20 cellular contexts compared by ENCODE assay signal in the genomic region with DNA sequence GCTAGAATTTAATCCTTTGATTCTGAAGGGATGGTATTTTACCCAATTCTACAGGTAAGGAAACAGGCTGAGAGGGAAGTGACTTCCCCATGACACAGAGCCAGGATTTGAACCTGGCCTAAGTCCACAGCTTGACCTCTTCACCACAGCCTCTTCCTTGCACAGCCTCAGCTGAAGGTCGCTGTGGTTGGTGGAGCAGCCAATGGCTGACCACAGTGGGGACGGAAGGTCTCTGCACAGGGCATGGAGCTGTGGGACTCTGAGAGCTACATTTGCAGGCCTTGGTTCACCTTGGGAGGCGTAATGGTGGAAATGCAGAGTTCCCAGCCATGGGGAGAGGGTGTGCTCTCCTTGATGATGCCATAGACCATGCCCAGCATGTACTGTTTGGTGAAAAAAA.
A peak's percentile ranks its signal among the peaks of the same experiment; 100 is the strongest.
DNase-seq lines count a peak whose midpoint lies in the region; ATAC-seq, FAIRE-seq and TF ChIP-seq lines count a peak whose summit lies in the region.
"Had no signal": no experiment of that assay in that cellular context is flagged by ENCODE, and none has a peak within 500 bp of the region (broad histone marks: within the 10 kb centered on the region; RNA-seq: fewer than 3 reads in every experiment).

No MANE protein-coding gene starts in this region.

- 43% methylated on average over 3 of the region's 3 CpGs for WGBS in K562 (ENCODE audit: insufficient coverage, low coverage, missing lambda C conversion rate)
- no CpG with 5 or more reads among the region's 3 CpGs for WGBS in mesendoderm (ENCODE audit: extremely low coverage, insufficient coverage, low lambda C conversion rate)
- WGBS in aorta, 2 donors = 96 to 97% methylated on average over 3 of the region's 3 CpGs

- H3K4me3 Mint-ChIP-seq in activated naive CD8-positive, alpha-beta T cell treated with anti-CD3 and anti-CD28 coated beads, Interleukin-2, amount 50 U/mL, for 24 hours = no peak overlapping the region
- H3K4me3 Mint-ChIP-seq in activated naive CD8-positive, alpha-beta T cell treated with anti-CD3 and anti-CD28 coated beads for 36 hours = no peak overlapping the region
- H3K4me3 Mint-ChIP-seq: CD4-positive, alpha-beta memory T cell had no signal

- no peaks in the 10 kb centered on the region for H3K27me3 Mint-ChIP-seq in activated naive CD8-positive, alpha-beta T cell treated with anti-CD3 and anti-CD28 coated beads, Interleukin-2, amount 50 U/mL, for 24 hours
- H3K27me3 Mint-ChIP-seq in activated naive CD8-positive, alpha-beta T cell treated with anti-CD3 and anti-CD28 coated beads for 36 hours = peaks cover 3% of the 10 kb centered on the region

- no peaks in the 10 kb centered on the region for H3K9me1 ChIP-seq in K562 (ENCODE audit: control insufficient read depth, insufficient read depth, low read length)

- no TSS peak for BruUV-seq in K562 (replicated peaks; lab: Mats Ljungman, UMichigan)

- H3K79me2 ChIP-seq in K562 (ENCODE audit: control insufficient read depth, insufficient read depth, low read length) = no peaks in the 10 kb centered on the region
- no peaks in the 10 kb centered on the region for H3K79me2 ChIP-seq in mesendoderm (ENCODE audit: control insufficient read depth, insufficient read depth, low read length)

- H3K4ac ChIP-seq in mesendoderm (ENCODE audit: low read depth, low read length) = no peak overlapping the region

- POLR2A ChIA-PET in K562 (lab: Yijun Ruan, JAX) = interaction anchor here (0.7 kb wide), 1 partner anchor 1357 kb away, joined by 3 read pairs; no protein-coding TSS in a partner anchor

- no peak overlapping the region for H3K23ac ChIP-seq in mesendoderm (ENCODE audit: low read length)

- H4K20me1 ChIP-seq in K562 (replicated peaks; ENCODE audit: control insufficient read depth, insufficient read depth, low read length) = no peaks in the 10 kb centered on the region
- H4K20me1 ChIP-seq: BLaER1 treated with 17β-estradiol and CSF1 and Interleukin-3, amounts not matched to agents 10 nM and 100 nM had no signal

- ATAC-seq in activated naive CD8-positive, alpha-beta T cell treated with anti-CD3 and anti-CD28 coated beads, Interleukin-2, amount 50 U/mL, for 24 hours = peak; percentile 40
- ATAC-seq in K562 (peak; percentile 23; the same call in 2 of the 3 replicates), aorta (ENCODE audit: low FRiP score) (peak; percentile 11), GM18861 (IDR thresholded peaks at IDR 0.05; ENCODE audit: unreplicated experiment) (no peak), GM21381 (IDR thresholded peaks at IDR 0.05; ENCODE audit: unreplicated experiment) (no peak), GM19395 (IDR thresholded peaks at IDR 0.05; ENCODE audit: unreplicated experiment) (no peak)
- ATAC-seq: GM12878, Right ventricle myocardium inferior had no signal

- peaks cover 0 to 8% of the 10 kb centered on the region in 2 experiments; a peak in 1 of 5 replicates for H3K27me3 ChIP-seq in K562 (ENCODE audit: control insufficient read depth in 2 of 2, insufficient read depth in 2 of 2, low read length in 2 of 2)
- no peaks in the 10 kb centered on the region for H3K27me3 ChIP-seq in mesendoderm (ENCODE audit: insufficient read depth, low read length, poor library complexity)
- no peaks in the 10 kb centered on the region for H3K27me3 ChIP-seq in aorta (ENCODE audit: control insufficient read depth in 1 of 2, insufficient read depth in 2 of 2, low read length in 1 of 2)
- H3K27me3 ChIP-seq: BLaER1 treated with 17β-estradiol and CSF1 and Interleukin-3, amounts not matched to agents 10 nM and 100 nM had no signal

- peak overlapping the region; percentile 1 for H2BK5ac ChIP-seq in mesendoderm (ENCODE audit: low read length)

- peak overlapping the region; percentile 3 for H3K56ac ChIP-seq in mesendoderm (ENCODE audit: low read length)

- no peak overlapping the region for H4K8ac ChIP-seq in mesendoderm (ENCODE audit: low read depth, low read length)

- H3K4me1 Mint-ChIP-seq in activated naive CD8-positive, alpha-beta T cell treated with anti-CD3 and anti-CD28 coated beads, Interleukin-2, amount 50 U/mL, for 24 hours = no peaks in the 10 kb centered on the region
- H3K4me1 Mint-ChIP-seq in activated naive CD8-positive, alpha-beta T cell treated with anti-CD3 and anti-CD28 coated beads for 36 hours = peaks cover 12% of the 10 kb centered on the region
- H3K4me1 Mint-ChIP-seq: CD4-positive, alpha-beta memory T cell had no signal

- H3K27ac Mint-ChIP-seq in activated naive CD8-positive, alpha-beta T cell treated with anti-CD3 and anti-CD28 coated beads, Interleukin-2, amount 50 U/mL, for 24 hours = no peak overlapping the region
- no peak overlapping the region for H3K27ac Mint-ChIP-seq in activated naive CD8-positive, alpha-beta T cell treated with anti-CD3 and anti-CD28 coated beads for 36 hours
- H3K27ac Mint-ChIP-seq: CD4-positive, alpha-beta memory T cell had no signal

- no peak for DNase-seq in activated naive CD8-positive, alpha-beta T cell treated with anti-CD3 and anti-CD28 coated beads, Interleukin-2, amount 50 U/mL, for 24 hours
- DNase-seq in activated naive CD8-positive, alpha-beta T cell treated with anti-CD3 and anti-CD28 coated beads for 36 hours = no peak
- no peak for DNase-seq in K562 (ENCODE audit: extremely low read depth in 1 of 4, low spot score in 3 of 4)
- peak; percentile 40 for DNase-seq in mesendoderm
- DNase-seq in aorta = no peak
- DNase-seq: 8988T; CD4-positive, alpha-beta memory T cell; DND-41; NCI-H1417; NCI-H1694 treated with DMSO at 0.1 percent for 48 hours; NCI-H2081 treated with DMSO at 0.1 percent for 48 hours; NCI-H2171 treated with DMSO at 0.1 percent for 48 hours; NCI-H524 treated with DMSO at 0.1 percent for 48 hours; SW 1271 had no signal

- H3K36me3 Mint-ChIP-seq in activated naive CD8-positive, alpha-beta T cell treated with anti-CD3 and anti-CD28 coated beads, Interleukin-2, amount 50 U/mL, for 24 hours (ENCODE audit: low read depth) = no peaks in the 10 kb centered on the region
- peaks cover 1% of the 10 kb centered on the region for H3K36me3 Mint-ChIP-seq in activated naive CD8-positive, alpha-beta T cell treated with anti-CD3 and anti-CD28 coated beads for 36 hours
- H3K36me3 Mint-ChIP-seq: CD4-positive, alpha-beta memory T cell had no signal

- peak overlapping the region; percentile 0 for H3K18ac ChIP-seq in mesendoderm (ENCODE audit: low read length)

- TF ChIP-seq POLR2A in K562 (conservative IDR thresholded peaks at IDR 0.05) = no peak

- FAIRE-seq in K562 (lab: Jason Lieb, UNC) = no peak
- FAIRE-seq: GM12878 had no signal

- H3K36me3 ChIP-seq in K562 (ENCODE audit: control insufficient read depth, insufficient read depth, low read length) (no peaks in the 10 kb centered on the region), mesendoderm (ENCODE audit: control insufficient read depth, insufficient read depth, low read length) (no peaks in the 10 kb centered on the region), aorta (ENCODE audit: control insufficient read depth in 1 of 2, insufficient read depth in 2 of 2, low read length in 1 of 2) (no peaks in the 10 kb centered on the region)
- H3K36me3 ChIP-seq: BLaER1 treated with 17β-estradiol and CSF1 and Interleukin-3, amounts not matched to agents 10 nM and 100 nM had no signal

- no peak overlapping the region for H2AFZ ChIP-seq in K562 (ENCODE audit: low read depth, low read length)

- peak overlapping the region; percentile 19 for H2AK5ac ChIP-seq in mesendoderm (ENCODE audit: low read length)

- no peaks in the 10 kb centered on the region for H3K9me3 Mint-ChIP-seq in activated naive CD8-positive, alpha-beta T cell treated with anti-CD3 and anti-CD28 coated beads, Interleukin-2, amount 50 U/mL, for 24 hours
- peaks cover 5% of the 10 kb centered on the region for H3K9me3 Mint-ChIP-seq in activated naive CD8-positive, alpha-beta T cell treated with anti-CD3 and anti-CD28 coated beads for 36 hours

- no peak overlapping the region for H2BK120ac ChIP-seq in mesendoderm (ENCODE audit: low read depth, low read length)

- H4K5ac ChIP-seq in mesendoderm (ENCODE audit: low read length) = no peak overlapping the region

- no peaks in the 10 kb centered on the region for H3K9me3 ChIP-seq in K562 (replicated peaks; ENCODE audit: control insufficient read depth, insufficient read depth, low read depth, low read length)
- H3K9me3 ChIP-seq in aorta (ENCODE audit: control insufficient read depth, low read length) = no peaks in the 10 kb centered on the region

- no peak for TF ChIP-seq RAD21 in K562 (CRISPR knock-in tag; conservative IDR thresholded peaks at IDR 0.05 in 1 of 2, IDR thresholded peaks at IDR 0.05 in 1 of 2)

- CTCF ChIA-PET in K562 (lab: Yijun Ruan, JAX; ENCODE audit: low intra/inter-chr PET ratio) = no interaction called here

- in situ Hi-C loops in K562 (cut with MboI) = no loop called here

- intact Hi-C loops in K562 (cut with micrococcal nuclease) = loop anchor here (5.0 kb wide), 1 partner anchor 263 kb away; no protein-coding TSS in a partner anchor
- intact Hi-C loops in aorta (cut with DNase I) = no loop called here

- no peaks in the 10 kb centered on the region for H3K79me1 ChIP-seq in mesendoderm (ENCODE audit: low read length)

- H2BK15ac ChIP-seq in mesendoderm (replicated peaks; ENCODE audit: low read depth) = no peak overlapping the region

- TF ChIP-seq CTCF in K562 (IDR thresholded peaks at IDR 0.05 in 2 of 3, conservative IDR thresholded peaks at IDR 0.05 in 1 of 3; ENCODE audit: insufficient read depth in 2 of 3, low read depth in 1 of 3, low read length in 3 of 3) = no peak

- H3K4me2 ChIP-seq in K562 (ENCODE audit: insufficient read depth, low read length) = no peak overlapping the region
- H3K4me2 ChIP-seq in mesendoderm (ENCODE audit: low read length) = no peak overlapping the region

- no peak overlapping the region for H3K27ac ChIP-seq in K562 (ENCODE audit: extremely low read depth, low read depth, low read length)
- no peak overlapping the region for H3K27ac ChIP-seq in mesendoderm (ENCODE audit: low read depth, low read length)
- no peak overlapping the region for H3K27ac ChIP-seq in aorta (ENCODE audit: low read depth in 1 of 2, low read length in 2 of 2)

- H3K9ac ChIP-seq in K562 (ENCODE audit: insufficient read depth in 1 of 2, low read depth in 2 of 2, low read length in 2 of 2) (no peak overlapping the region; a peak in 1 of 4 replicates), mesendoderm (ENCODE audit: low read length) (peak overlapping the region; percentile 26)
- H3K9ac ChIP-seq: BLaER1 treated with 17β-estradiol and CSF1 and Interleukin-3, amounts not matched to agents 10 nM and 100 nM had no signal

- H3K4me3 ChIP-seq in K562 = no peak overlapping the region
- H3K4me3 ChIP-seq in mesendoderm (ENCODE audit: low read length) = no peak overlapping the region
- no peak overlapping the region for H3K4me3 ChIP-seq in aorta (ENCODE audit: low read length in 2 of 2)
- H3K4me3 ChIP-seq: BLaER1 treated with 17β-estradiol and CSF1 and Interleukin-3, amounts not matched to agents 10 nM and 100 nM; GM12878 had no signal

- peaks cover 0 to 2% of the 10 kb centered on the region in 2 experiments; a peak in 1 of 5 replicates for H3K4me1 ChIP-seq in K562 (replicated peaks in 1 of 2; ENCODE audit: control insufficient read depth in 2 of 2, insufficient read depth in 2 of 2, low read length in 2 of 2)
- H3K4me1 ChIP-seq in mesendoderm (ENCODE audit: control insufficient read depth, low read depth, low read length) = peaks cover 8% of the 10 kb centered on the region
- H3K4me1 ChIP-seq in aorta (ENCODE audit: control insufficient read depth in 1 of 2, insufficient read depth in 2 of 2, low read length in 2 of 2) = no peaks in the 10 kb centered on the region

- no peak for TF ChIP-seq EP300 in K562 (IDR thresholded peaks at IDR 0.05; ENCODE audit: low read length)

Comparison
In these comparisons a context has a peak if more than half of its experiments do, and no peak if none do; other contexts are left out.
1. ATAC-seq: peak in activated naive CD8-positive, alpha-beta T cell treated with anti-CD3 and anti-CD28 coated beads, Interleukin-2, amount 50 U/mL, for 24 hours (single experiment), K562 (single experiment) and aorta (single experiment); none in GM18861 (single experiment), GM21381 (single experiment) and GM19395 (single experiment).